In the genomic region with DNA sequence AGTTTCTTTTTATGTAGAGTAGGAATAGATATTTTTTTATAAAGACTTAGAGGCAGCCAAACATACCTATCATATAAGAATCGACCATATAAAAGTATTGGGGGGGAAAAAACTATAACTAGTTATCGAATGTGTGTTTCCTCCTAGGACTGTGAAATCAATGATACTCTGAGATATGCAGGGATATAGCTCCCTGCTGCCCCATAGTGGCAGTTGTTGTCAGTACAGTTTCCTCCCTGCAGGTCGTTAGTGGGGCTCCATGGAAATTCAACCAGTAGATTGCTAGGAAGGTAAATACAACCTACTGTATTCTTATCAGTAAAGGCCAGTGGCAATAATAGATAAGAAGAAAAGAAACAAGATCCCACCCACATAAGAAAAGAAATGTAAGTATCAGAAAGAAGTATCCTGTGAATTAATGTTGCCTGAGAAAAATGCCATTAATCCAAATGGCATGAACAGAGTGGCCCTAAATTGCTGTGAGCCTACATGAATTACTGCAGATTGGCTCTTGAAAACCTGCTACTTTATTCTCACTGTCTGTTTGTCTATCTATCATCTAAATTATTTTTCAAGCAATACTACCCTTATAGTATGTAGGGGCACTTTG, we compare ENCODE assay signal across 9 cellular contexts.
A peak's percentile ranks its signal among the peaks of the same experiment; 100 is the strongest.
DNase-seq lines count a peak whose midpoint lies in the region; ATAC-seq and TF ChIP-seq lines count a peak whose summit lies in the region.
"Had no signal": no experiment of that assay in that cellular context is flagged by ENCODE, and none has a peak within 500 bp of the region (broad histone marks: within the 10 kb centered on the region; RNA-seq: fewer than 3 reads in every experiment).

No MANE protein-coding gene starts in this region.

- peaks cover 44% of the 10 kb centered on the region for H3K4me1 Mint-ChIP-seq in WTC11
- H3K4me1 Mint-ChIP-seq: IgD-negative memory B cell had no signal

- in situ Hi-C loops in ACHN (cut with HindIII; ENCODE audit: low pct_ligation_motif_present, low pct_unique_long_range_greater_than_20kb, low sequenced_read_pairs): no loop called here

- H3K36me3 Mint-ChIP-seq in WTC11: peaks cover 17% of the 10 kb centered on the region
- H3K36me3 Mint-ChIP-seq: IgD-negative memory B cell had no signal

- peak; percentile 64 for TF ChIP-seq CTCF in GM12872 (IDR thresholded peaks at IDR 0.05; ENCODE audit: insufficient read depth, low read depth, low read length)
- peak; percentile 87 for TF ChIP-seq CTCF in LNCAP (IDR thresholded peaks at IDR 0.05)
- TF ChIP-seq CTCF in WTC11 (IDR thresholded peaks at IDR 0.05): peak; percentile 56
- TF ChIP-seq CTCF in fibroblast of villous mesenchyme (IDR thresholded peaks at IDR 0.05; ENCODE audit: insufficient read depth, low read depth, low read length): peak; percentile 94

- DNase-seq in ACHN: peak; percentile 45
- DNase-seq in HEK293T (ENCODE audit: extremely low spot score): peak; percentile 56
- peak; percentile 77 for DNase-seq in WTC11 (ENCODE audit: low spot score)
- peak; percentile 66 for DNase-seq in fibroblast of villous mesenchyme (ENCODE audit: low read depth)
- DNase-seq in stimulated activated CD4-positive, alpha-beta T cell treated with anti-CD3 and anti-CD28 coated beads, Interleukin-1b, Interleukin-23, amount 100 ng/mL, for 48 hours: peak; percentile 18
- DNase-seq in inferior parietal cortex (ENCODE audit: extremely low spot score): no peak

- no peak overlapping the region for H3K4me3 ChIP-seq in fibroblast of villous mesenchyme (ENCODE audit: low read depth, low read length)

- peaks cover 6% of the 10 kb centered on the region; the same call in 1 of the 2 replicates for H3K27me3 Mint-ChIP-seq in WTC11 (ENCODE audit: low read depth)
- H3K27me3 Mint-ChIP-seq: IgD-negative memory B cell had no signal

- H3K4me3 Mint-ChIP-seq in WTC11: no peak overlapping the region
- H3K4me3 Mint-ChIP-seq: IgD-negative memory B cell had no signal

- POLR2A ChIA-PET in HEK293T (lab: Yijun Ruan, JAX) (no interaction called here), WTC11 (lab: Charles Lee) (no interaction called here)

- peak; percentile 90 for ATAC-seq in WTC11

- CTCF ChIA-PET in HEK293T (lab: Yijun Ruan, JAX): interaction anchor here (0.5 to 1.0 kb wide), 5 partner anchors 10 to 1137 kb away, joined by 3 to 7 read pairs (median 3); no protein-coding TSS in a partner anchor
- CTCF ChIA-PET in WTC11 (lab: Charles Lee): interaction anchor here (0.9 to 1.9 kb wide), 15 partner anchors 10 to 450 kb away, joined by 3 to 9 read pairs (median 4); a partner anchor contains a TSS

- H3K27ac Mint-ChIP-seq in WTC11: no peak overlapping the region
- H3K27ac Mint-ChIP-seq: IgD-negative memory B cell had no signal

- H3K9me3 Mint-ChIP-seq in WTC11: peaks cover 20% of the 10 kb centered on the region

TF ChIP-seq in HEK293T, 16 proteins besides CTCF, POLR2A, EP300 and RAD21:
- TF ChIP-seq SP1 (IDR thresholded peaks at IDR 0.05) (no peak), BHLHE40 (IDR thresholded peaks at IDR 0.05; ENCODE audit: borderline replicate concordance) (no peak), NFRKB (IDR thresholded peaks at IDR 0.05) (no peak), ARNT (IDR thresholded peaks at IDR 0.05) (no peak), LEF1 (IDR thresholded peaks at IDR 0.05; ENCODE audit: borderline replicate concordance) (no peak), FOXM1 (IDR thresholded peaks at IDR 0.05; ENCODE audit: borderline replicate concordance) (no peak), ZNF384 (IDR thresholded peaks at IDR 0.05) (no peak), CTBP1 (IDR thresholded peaks at IDR 0.05; ENCODE audit: borderline replicate concordance) (no peak)

TF ChIP-seq in WTC11, 78 proteins besides CTCF, POLR2A, EP300 and RAD21:
- TF ChIP-seq NFE2L1 (CRISPR knock-in tag; IDR thresholded peaks at IDR 0.05): no peak
- no peak for TF ChIP-seq ATF1 (CRISPR knock-in tag; IDR thresholded peaks at IDR 0.05)
- TF ChIP-seq SMAD3 (CRISPR knock-in tag; IDR thresholded peaks at IDR 0.05; ENCODE audit: borderline replicate concordance): no peak
- TF ChIP-seq, protein P1, sequence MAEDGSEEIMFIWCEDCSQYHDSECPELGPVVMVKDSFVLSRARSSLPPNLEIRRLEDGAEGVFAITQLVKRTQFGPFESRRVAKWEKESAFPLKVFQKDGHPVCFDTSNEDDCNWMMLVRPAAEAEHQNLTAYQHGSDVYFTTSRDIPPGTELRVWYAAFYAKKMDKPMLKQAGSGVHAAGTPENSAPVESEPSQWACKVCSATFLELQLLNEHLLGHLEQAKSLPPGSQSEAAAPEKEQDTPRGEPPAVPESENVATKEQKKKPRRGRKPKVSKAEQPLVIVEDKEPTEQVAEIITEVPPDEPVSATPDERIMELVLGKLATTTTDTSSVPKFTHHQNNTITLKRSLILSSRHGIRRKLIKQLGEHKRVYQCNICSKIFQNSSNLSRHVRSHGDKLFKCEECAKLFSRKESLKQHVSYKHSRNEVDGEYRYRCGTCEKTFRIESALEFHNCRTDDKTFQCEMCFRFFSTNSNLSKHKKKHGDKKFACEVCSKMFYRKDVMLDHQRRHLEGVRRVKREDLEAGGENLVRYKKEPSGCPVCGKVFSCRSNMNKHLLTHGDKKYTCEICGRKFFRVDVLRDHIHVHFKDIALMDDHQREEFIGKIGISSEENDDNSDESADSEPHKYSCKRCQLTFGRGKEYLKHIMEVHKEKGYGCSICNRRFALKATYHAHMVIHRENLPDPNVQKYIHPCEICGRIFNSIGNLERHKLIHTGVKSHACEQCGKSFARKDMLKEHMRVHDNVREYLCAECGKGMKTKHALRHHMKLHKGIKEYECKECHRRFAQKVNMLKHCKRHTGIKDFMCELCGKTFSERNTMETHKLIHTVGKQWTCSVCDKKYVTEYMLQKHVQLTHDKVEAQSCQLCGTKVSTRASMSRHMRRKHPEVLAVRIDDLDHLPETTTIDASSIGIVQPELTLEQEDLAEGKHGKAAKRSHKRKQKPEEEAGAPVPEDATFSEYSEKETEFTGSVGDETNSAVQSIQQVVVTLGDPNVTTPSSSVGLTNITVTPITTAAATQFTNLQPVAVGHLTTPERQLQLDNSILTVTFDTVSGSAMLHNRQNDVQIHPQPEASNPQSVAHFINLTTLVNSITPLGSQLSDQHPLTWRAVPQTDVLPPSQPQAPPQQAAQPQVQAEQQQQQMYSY (CRISPR knock-in tag; IDR thresholded peaks at IDR 0.05): no peak
